22 cellular contexts compared by ENCODE assay signal in genomic region chr12:88746386-88746785, GRCh38.
DNase-seq lines count a peak whose midpoint lies in the region; ATAC-seq, FAIRE-seq and TF ChIP-seq lines count a peak whose summit lies in the region.
"Had no signal": no experiment of that assay in that cellular context is flagged by ENCODE, and none has a peak within 500 bp of the region (broad histone marks: within the 10 kb centered on the region; RNA-seq: fewer than 3 reads in every experiment).

No MANE protein-coding gene starts in this region.

- no peak for TF ChIP-seq POLR2A in HCT116 (IDR thresholded peaks at IDR 0.05; ENCODE audit: borderline replicate concordance, extremely low read depth, insufficient read depth, insufficient read length)

- H3K9me3 ChIP-seq in HCT116 (ENCODE audit: control insufficient read depth in 1 of 2, insufficient read depth in 1 of 2, low read depth in 1 of 2, low read length in 2 of 2) (no peaks in the 10 kb centered on the region), small intestine (ENCODE audit: control insufficient read depth, low read depth) (no peaks in the 10 kb centered on the region)

- H3K4me1 ChIP-seq in HCT116 (ENCODE audit: control insufficient read depth in 1 of 2, insufficient read depth in 2 of 2, low read length in 2 of 2), result peaks cover 11 to 29% of the 10 kb centered on the region in 2 experiments
- H3K4me1 ChIP-seq in small intestine (ENCODE audit: control insufficient read depth in 2 of 2, insufficient read depth in 1 of 2, low read depth in 1 of 2, low read length in 1 of 2), result peaks cover 4% of the 10 kb centered on the region in 2 donors

- TF ChIP-seq CTCF in HCT116 (IDR thresholded peaks at IDR 0.05 in 2 of 3, conservative IDR thresholded peaks at IDR 0.05 in 1 of 3; ENCODE audit: borderline replicate concordance in 1 of 3, insufficient read depth in 1 of 3, low read depth in 2 of 3, low read length in 2 of 3), result no peak

- ATAC-seq in HCT116, result no peak
- no peak for ATAC-seq in activated naive CD4-positive, alpha-beta T cell treated with anti-CD3 and anti-CD28 coated beads, Interleukin-2, amount 50 U/mL, for 72 hours

- DNase-seq in HCT116 (ENCODE audit: low read depth, low spot score) (no peak), dermis blood vessel endothelial cell (peak; percentile 54), small intestine (peak; percentile 51), iPS-NIHi11 (ENCODE audit: low spot score) (no peak), HUDEP-2 (lab: John Stamatoyannopoulos, UW; ENCODE audit: unreplicated experiment in 76 of 76) (no peak)
- no peak for DNase-seq in stimulated activated CD4-positive, alpha-beta T cell treated with anti-CD3 and anti-CD28 coated beads, Interleukin-2, amount 100 ng/mL, for 24 hours
- no peak for DNase-seq in activated naive CD4-positive, alpha-beta T cell treated with anti-CD3 and anti-CD28 coated beads, Interleukin-2, amount 50 U/mL, for 72 hours (ENCODE audit: low spot score in 2 of 2)
- DNase-seq: CD4-positive, CD25-positive, alpha-beta regulatory T cell; COR-L47; DMS 273 treated with DMSO at 0.1 percent for 48 hours; GDM1; GOT3; KG1; NCI-H1105 treated with DMSO at 0.1 percent for 48 hours; NCI-H187; NCI-H2227 treated with DMSO at 0.1 percent for 48 hours; NCI-H510A treated with DMSO at 0.1 percent for 48 hours; NCI-H82; OCI-M1; SIG-M5 had no signal

- BruUV-seq in HCT116 (replicated peaks; lab: Mats Ljungman, UMichigan), result no TSS peak

- no peaks in the 10 kb centered on the region for H3K9me3 Mint-ChIP-seq in activated naive CD4-positive, alpha-beta T cell treated with anti-CD3 and anti-CD28 coated beads, Interleukin-2, amount 50 U/mL, for 72 hours

- no peak for TF ChIP-seq RAD21 in HCT116 (IDR thresholded peaks at IDR 0.05; ENCODE audit: low read depth)

- H3K4me3 ChIP-seq in HCT116 (replicated peaks in 1 of 2; ENCODE audit: low read depth in 1 of 2, low read length in 2 of 2), result no peak overlapping the region
- H3K4me3 ChIP-seq in small intestine (ENCODE audit: low read depth in 1 of 2, low read length in 2 of 2), result no peak overlapping the region

- FAIRE-seq in islet of Langerhans (lab: Jason Lieb, UNC) (peak; percentile 21), small intestine (lab: Jason Lieb, UNC) (no peak)

- H3K9ac ChIP-seq in HCT116 (ENCODE audit: low read length), result no peak overlapping the region

- intact Hi-C loops in HCT116 (cut with micrococcal nuclease), result no loop called here

- H3K27ac ChIP-seq in HCT116 (ENCODE audit: low read depth, low read length) (no peak overlapping the region), small intestine (ENCODE audit: low read depth in 1 of 2, low read length in 1 of 2) (peak overlapping the region in 1 of 2 donors; percentile 48)

- RAD21 ChIA-PET in HCT116 (lab: Charles Lee; ENCODE audit: low non-redundant PET in 1 of 2, low total read pairs in 2 of 2, uncharacterized antibody in 2 of 2, unreplicated experiment in 2 of 2), result no interaction called here

- H3K36me3 Mint-ChIP-seq in activated naive CD4-positive, alpha-beta T cell treated with anti-CD3 and anti-CD28 coated beads, Interleukin-2, amount 50 U/mL, for 72 hours, result no peaks in the 10 kb centered on the region
- H3K36me3 Mint-ChIP-seq: CD4-positive, CD25-positive, alpha-beta regulatory T cell had no signal

- H3K79me2 ChIP-seq in HCT116 (ENCODE audit: insufficient read depth, low read length), result no peaks in the 10 kb centered on the region

- H3K27ac Mint-ChIP-seq in activated naive CD4-positive, alpha-beta T cell treated with anti-CD3 and anti-CD28 coated beads, Interleukin-2, amount 50 U/mL, for 72 hours, result no peak overlapping the region
- H3K27ac Mint-ChIP-seq: B cell; CD4-positive, CD25-positive, alpha-beta regulatory T cell had no signal

- CTCF ChIA-PET in HCT116 (lab: Charles Lee), result no interaction called here

- no peaks in the 10 kb centered on the region for H4K20me1 ChIP-seq in HCT116 (ENCODE audit: insufficient read depth)

- peak overlapping the region; percentile 50 for H3K4me2 ChIP-seq in HCT116 (ENCODE audit: low read length)

- no peaks in the 10 kb centered on the region for H3K9me2 ChIP-seq in HCT116 (ENCODE audit: insufficient read depth)

- peak overlapping the region; percentile 79 for H2AFZ ChIP-seq in HCT116 (ENCODE audit: low read depth, low read length, poor library complexity, severe bottlenecking)

- POLR2A ChIA-PET in HCT116 (lab: Charles Lee), result interaction anchor here (0.6 kb wide), 1 partner anchor 100 kb away, joined by 3 read pairs; no protein-coding TSS in a partner anchor

- no peaks in the 10 kb centered on the region for H3K27me3 ChIP-seq in HCT116 (ENCODE audit: insufficient read depth, low read length)
- no peaks in the 10 kb centered on the region for H3K27me3 ChIP-seq in small intestine (ENCODE audit: control insufficient read depth in 2 of 2, insufficient read depth in 2 of 2, low read length in 2 of 2)

- H3K36me3 ChIP-seq in HCT116 (ENCODE audit: control insufficient read depth in 1 of 2, insufficient read depth in 2 of 2, low read length in 2 of 2) (no peaks in the 10 kb centered on the region), small intestine (ENCODE audit: control insufficient read depth in 2 of 2, insufficient read depth in 2 of 2, low read length in 2 of 2) (no peaks in the 10 kb centered on the region)

TF ChIP-seq in HCT116, 20 proteins besides CTCF, POLR2A, EP300 and RAD21:
- TF ChIP-seq FOSL1 (IDR thresholded peaks at IDR 0.05; ENCODE audit: low read depth) (no peak), SIN3A (IDR thresholded peaks at IDR 0.05; ENCODE audit: low read depth) (no peak), EGR1 (IDR thresholded peaks at IDR 0.05; ENCODE audit: low read depth) (no peak), SRF (IDR thresholded peaks at IDR 0.05; ENCODE audit: low read depth) (no peak), ELF1 (IDR thresholded peaks at IDR 0.05; ENCODE audit: borderline replicate concordance, low read depth) (no peak), TCF7L2 (IDR thresholded peaks at IDR 0.05; ENCODE audit: borderline replicate concordance, extremely low read depth, insufficient read depth, insufficient read length) (no peak), ATF3 (IDR thresholded peaks at IDR 0.05) (no peak), MAX (IDR thresholded peaks at IDR 0.05) (no peak), YY1 (IDR thresholded peaks at IDR 0.05; ENCODE audit: extremely low read depth, insufficient replicate concordance, low read depth, low read length) (no peak), EZH2 (IDR thresholded peaks at IDR 0.05) (no peak), CEBPB (IDR thresholded peaks at IDR 0.05; ENCODE audit: low read depth) (no peak), ZFX (IDR thresholded peaks at IDR 0.05) (no peak), REST (IDR thresholded peaks at IDR 0.05; ENCODE audit: low read depth) (no peak), SP1 (IDR thresholded peaks at IDR 0.05; ENCODE audit: low read depth) (no peak)

Comparison
In these comparisons a context has a peak if more than half of its experiments do, and no peak if none do; other contexts are left out.
1. DNase-seq: peak in dermis blood vessel endothelial cell (single experiment) and small intestine (single experiment); none in HCT116 (single experiment), stimulated activated CD4-positive, alpha-beta T cell treated with anti-CD3 and anti-CD28 coated beads, Interleukin-2, amount 100 ng/mL, for 24 hours (0 of 2), iPS-NIHi11 (single experiment), HUDEP-2 (0 of 76) and activated naive CD4-positive, alpha-beta T cell treated with anti-CD3 and anti-CD28 coated beads, Interleukin-2, amount 50 U/mL, for 72 hours (0 of 2).